28 cellular contexts compared by ENCODE assay signal in the genomic region with DNA sequence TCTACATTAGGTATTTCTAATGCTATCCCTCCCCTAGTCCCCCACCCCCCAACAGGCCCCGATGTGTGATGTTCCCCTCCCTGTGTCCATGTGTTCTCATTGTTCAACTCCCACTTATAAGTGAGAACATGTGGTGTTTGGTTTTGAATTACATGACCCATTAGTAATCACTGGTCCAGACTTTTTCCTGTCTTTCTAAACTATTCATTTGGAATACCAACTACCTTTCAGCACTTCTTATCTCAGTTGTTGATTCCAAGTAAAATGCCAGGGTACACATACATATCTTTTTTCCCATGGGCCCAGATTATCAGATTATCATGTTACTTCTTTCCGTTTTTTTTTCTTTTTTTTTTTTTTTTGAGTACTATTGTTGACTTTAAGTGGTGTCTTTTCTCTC.
"Had no signal": no experiment of that assay in that cellular context is flagged by ENCODE, and none has a peak within 500 bp of the region (broad histone marks: within the 10 kb centered on the region; RNA-seq: fewer than 3 reads in every experiment).

No MANE protein-coding gene starts in this region.

- H3K4me1 ChIP-seq: body of pancreas, neural progenitor cell, prostate gland, thyroid gland, upper lobe of right lung had no signal

- H3K27me3 ChIP-seq: body of pancreas, gastrocnemius medialis, neural progenitor cell, right atrium auricular region, thyroid gland, upper lobe of right lung had no signal

- H3K9me3 ChIP-seq: body of pancreas, gastrocnemius medialis, prostate gland, right atrium auricular region, thyroid gland, upper lobe of right lung had no signal

- ATAC-seq: activated CD4-positive, CD25-positive, alpha-beta regulatory T cell treated with anti-CD3 and anti-CD28 coated beads, Interleukin-2, amount 50 U/mL, for 24 hours; activated CD8-positive, alpha-beta memory T cell treated with anti-CD3 and anti-CD28 coated beads, Interleukin-2, amount 10 ng/mL, durations not matched to agents 7 days and 5 days; body of pancreas; gastrocnemius medialis; left colon; naive thymus-derived CD4-positive, alpha-beta T cell; stimulated activated naive CD8-positive, alpha-beta T cell treated with anti-CD3 and anti-CD28 coated beads, Interleukin-15, Interleukin-2, amounts not matched to agents 100 U/mL and 50 U/mL, for 24 hours; upper lobe of right lung had no signal

- H3K9ac ChIP-seq: neural progenitor cell had no signal

- DNase-seq: activated CD4-positive, alpha-beta memory T cell treated with anti-CD3 and anti-CD28 coated beads, Interleukin-2, amount 10 ng/mL, durations not matched to agents 7 days and 5 days; activated CD4-positive, alpha-beta T cell treated with anti-CD3 and anti-CD28 coated beads, Interleukin-2, amount 10 ng/mL, durations not matched to agents 24 days and 14 days; activated CD8-positive, alpha-beta memory T cell treated with anti-CD3 and anti-CD28 coated beads, Interleukin-2, amount 10 ng/mL, durations not matched to agents 7 days and 5 days; activated effector memory CD4-positive, alpha-beta T cell treated with anti-CD3 and anti-CD28 coated beads, Interleukin-2, amount 50 U/mL, for 16 hours; activated naive CD4-positive, alpha-beta T cell treated with anti-CD3 and anti-CD28 coated beads, Interleukin-2, amount 10 ng/mL, durations not matched to agents 7 days and 5 days; activated T-cell treated with anti-CD3 and anti-CD28 coated beads for 4 hours; anterior cingulate cortex; body of pancreas; effector CD4-positive, alpha-beta T cell; erythroblast; gastrocnemius medialis; head of caudate nucleus; islet precursor cell; left colon; naive thymus-derived CD4-positive, alpha-beta T cell; stimulated activated CD4-positive, alpha-beta T cell treated with anti-CD3 and anti-CD28 coated beads, Interleukin-12 subunit alpha, Interleukin-12 subunit beta, amount 100 ng/mL, for 4 hours; stimulated activated CD4-positive, alpha-beta T cell treated with anti-CD3 and anti-CD28 coated beads, Interleukin-4, amount 100 ng/mL, for 4 hours; stimulated activated naive CD8-positive, alpha-beta T cell treated with anti-CD3 and anti-CD28 coated beads, Interleukin-15, Interleukin-2, amounts not matched to agents 100 U/mL and 50 U/mL, for 24 hours; SW 1271; T-helper 2 cell; thyroid gland; upper lobe of right lung had no signal

- H3K27ac ChIP-seq: body of pancreas, gastrocnemius medialis, neural progenitor cell, prostate gland, right atrium auricular region, thyroid gland, upper lobe of right lung, VCaP had no signal

- H3K36me3 ChIP-seq: gastrocnemius medialis, neural progenitor cell, prostate gland, right atrium auricular region, thyroid gland, upper lobe of right lung had no signal

- H2AFZ ChIP-seq: neural progenitor cell had no signal

- H3K4me2 ChIP-seq: neural progenitor cell had no signal

- H3K4me3 ChIP-seq: body of pancreas, gastrocnemius medialis, lung, neural progenitor cell, prostate gland, right atrium auricular region, thyroid gland, upper lobe of right lung had no signal
